Comparison of ENCODE assay signal across 8 cellular contexts in genomic region chr18:79275992-79276391, GRCh38.
DNase-seq lines count a peak whose midpoint lies in the region; ATAC-seq and TF ChIP-seq lines count a peak whose summit lies in the region.

No MANE protein-coding gene starts in this region.

- no peak overlapping the region for H3K4me3 ChIP-seq in breast epithelium
- H3K4me3 ChIP-seq in NB4 (ENCODE audit: low read depth, low read length): no peak overlapping the region
- H3K4me3 ChIP-seq in osteoblast (ENCODE audit: insufficient read depth, low read length): no peak overlapping the region
- no peak overlapping the region for H3K4me3 ChIP-seq in GM23338

- H3K4me1 ChIP-seq in breast epithelium (no peaks in the 10 kb centered on the region), osteoblast (ENCODE audit: insufficient read depth, low read length) (no peaks in the 10 kb centered on the region), GM23338 (ENCODE audit: insufficient read depth) (no peaks in the 10 kb centered on the region)

- H3K27me3 ChIP-seq in breast epithelium: no peaks in the 10 kb centered on the region
- no peaks in the 10 kb centered on the region for H3K27me3 ChIP-seq in osteoblast (ENCODE audit: insufficient read depth, low read length)
- no peaks in the 10 kb centered on the region for H3K27me3 ChIP-seq in GM23338 (ENCODE audit: insufficient read depth)

- intact Hi-C loops in MCF 10A (cut with micrococcal nuclease): no loop called here
- intact Hi-C loops in breast epithelium (cut with DNase I; ENCODE audit: low total_unique reads): loop anchor here (10.0 kb wide), 1 partner anchor 1061 kb away; no protein-coding TSS in a partner anchor

- TF ChIP-seq POLR2A in breast epithelium (IDR thresholded peaks at IDR 0.05): no peak
- no peak for TF ChIP-seq POLR2A in NB4 (IDR thresholded peaks at IDR 0.05; ENCODE audit: extremely low read depth, insufficient read length)

- H3K36me3 Mint-ChIP-seq in MCF 10A (ENCODE audit: insufficient read depth, unreplicated experiment): peaks cover 11% of the 10 kb centered on the region
- H3K36me3 Mint-ChIP-seq in stimulated activated naive B cell treated with anti-CD40 and anti-IgM and Interleukin-4, amounts not matched to agents 10 μg/mL and 1 μg/mL and 100 μg/mL, for 72 hours: peaks cover 32 to 47% of the 10 kb centered on the region in 2 donors
- peaks cover 3% of the 10 kb centered on the region; the same call in 2 of the 3 replicates for H3K36me3 Mint-ChIP-seq in GM23338 (ENCODE audit: low read depth)

- no peak for TF ChIP-seq CTCF in MCF 10A (IDR thresholded peaks at IDR 0.05; ENCODE audit: unreplicated experiment)
- no peak for TF ChIP-seq CTCF in breast epithelium (IDR thresholded peaks at IDR 0.05)
- no peak for TF ChIP-seq CTCF in NB4 (IDR thresholded peaks at IDR 0.05; ENCODE audit: low read depth, low read length)
- TF ChIP-seq CTCF in osteoblast (IDR thresholded peaks at IDR 0.05; ENCODE audit: extremely low read depth, low read depth, low read length): no peak
- TF ChIP-seq CTCF in GM23338 (conservative IDR thresholded peaks at IDR 0.05; ENCODE audit: low read depth in 2 of 2): no peak

- H2AFZ ChIP-seq in osteoblast (ENCODE audit: low read length) (no peak overlapping the region), GM23338 (no peak overlapping the region)

- no peaks in the 10 kb centered on the region for H3F3A ChIP-seq in GM23338 (replicated peaks; ENCODE audit: low read depth)

- DNase-seq in MCF 10A (ENCODE audit: unreplicated experiment) (peak; percentile 61), breast epithelium (ENCODE audit: low spot score in 2 of 2) (no peak), NB4 (ENCODE audit: low read depth) (peak; percentile 11), osteoblast (ENCODE audit: insufficient read length, low spot score, missing footprints) (no peak), GM23338 (ENCODE audit: low spot score) (no peak), NCI-H146 treated with DMSO at 0.1 percent for 48 hours (lab: John Stamatoyannopoulos, UW; ENCODE audit: unreplicated experiment) (no peak)
- no peak for DNase-seq in stimulated activated naive B cell treated with anti-CD40 and anti-IgM and Interleukin-4, amounts not matched to agents 10 μg/mL and 1 μg/mL and 100 μg/mL, for 72 hours

- H3K9me3 ChIP-seq in breast epithelium (no peaks in the 10 kb centered on the region), osteoblast (ENCODE audit: low read depth, low read length) (no peaks in the 10 kb centered on the region)

- no peaks in the 10 kb centered on the region for H3K36me3 ChIP-seq in breast epithelium
- H3K36me3 ChIP-seq in osteoblast (ENCODE audit: insufficient read depth, low read length): no peaks in the 10 kb centered on the region
- no peaks in the 10 kb centered on the region for H3K36me3 ChIP-seq in GM23338 (ENCODE audit: insufficient read depth)

- no TSS peak for BruUV-seq in MCF 10A (replicated peaks; lab: Mats Ljungman, UMichigan)

- H4K20me1 ChIP-seq in osteoblast (ENCODE audit: insufficient read depth, low read length) (no peaks in the 10 kb centered on the region), GM23338 (replicated peaks; ENCODE audit: insufficient read depth) (no peaks in the 10 kb centered on the region)

- no peak overlapping the region for H3K27ac ChIP-seq in breast epithelium
- no peak overlapping the region for H3K27ac ChIP-seq in osteoblast (ENCODE audit: low read depth, low read length)
- H3K27ac ChIP-seq in GM23338 (ENCODE audit: low read depth): no peak overlapping the region

- POLR2A ChIA-PET in MCF 10A (lab: Yijun Ruan, JAX): no interaction called here

- no peak overlapping the region for H3K27ac Mint-ChIP-seq in MCF 10A (ENCODE audit: low read depth, unreplicated experiment)
- H3K27ac Mint-ChIP-seq in stimulated activated naive B cell treated with anti-CD40 and anti-IgM and Interleukin-4, amounts not matched to agents 10 μg/mL and 1 μg/mL and 100 μg/mL, for 72 hours: no peak overlapping the region
- H3K27ac Mint-ChIP-seq in GM23338: no peak overlapping the region; the same call in 1 of the 2 replicates

- H3K9me3 Mint-ChIP-seq in MCF 10A (ENCODE audit: unreplicated experiment) (no peaks in the 10 kb centered on the region), GM23338 (no peaks in the 10 kb centered on the region; the same call in 2 of the 3 replicates)
- H3K9me3 Mint-ChIP-seq in stimulated activated naive B cell treated with anti-CD40 and anti-IgM and Interleukin-4, amounts not matched to agents 10 μg/mL and 1 μg/mL and 100 μg/mL, for 72 hours: no peaks in the 10 kb centered on the region

- ATAC-seq in HG02623 (IDR thresholded peaks at IDR 0.05; ENCODE audit: unreplicated experiment): peak; percentile 73
- ATAC-seq in stimulated activated naive B cell treated with anti-CD40 and anti-IgM and Interleukin-4, amounts not matched to agents 10 μg/mL and 1 μg/mL and 100 μg/mL, for 72 hours (replicated peaks): peak; percentile 77 to 84
- no peak for ATAC-seq in GM23338

- H3K9me2 ChIP-seq in GM23338 (ENCODE audit: insufficient read depth): no peaks in the 10 kb centered on the region

- CTCF ChIA-PET in MCF 10A (lab: Yijun Ruan, JAX): no interaction called here

- no peaks in the 10 kb centered on the region for H3K4me1 Mint-ChIP-seq in MCF 10A (ENCODE audit: insufficient read depth, unreplicated experiment)
- H3K4me1 Mint-ChIP-seq in stimulated activated naive B cell treated with anti-CD40 and anti-IgM and Interleukin-4, amounts not matched to agents 10 μg/mL and 1 μg/mL and 100 μg/mL, for 72 hours: peaks cover 6 to 18% of the 10 kb centered on the region in 2 donors
- H3K4me1 Mint-ChIP-seq in GM23338: peaks cover 17% of the 10 kb centered on the region

- H3K27me3 Mint-ChIP-seq in MCF 10A (ENCODE audit: insufficient read depth, unreplicated experiment) (no peaks in the 10 kb centered on the region), GM23338 (ENCODE audit: insufficient read depth, low read depth, poor library complexity) (no peaks in the 10 kb centered on the region)
- no peaks in the 10 kb centered on the region for H3K27me3 Mint-ChIP-seq in stimulated activated naive B cell treated with anti-CD40 and anti-IgM and Interleukin-4, amounts not matched to agents 10 μg/mL and 1 μg/mL and 100 μg/mL, for 72 hours

- H3K79me2 ChIP-seq in osteoblast (ENCODE audit: insufficient read depth, low read length): no peaks in the 10 kb centered on the region
- H3K79me2 ChIP-seq in GM23338 (replicated peaks; ENCODE audit: insufficient read depth): no peaks in the 10 kb centered on the region

- H3K4me3 Mint-ChIP-seq in MCF 10A (ENCODE audit: unreplicated experiment) (no peak overlapping the region), GM23338 (no peak overlapping the region)
- no peak overlapping the region for H3K4me3 Mint-ChIP-seq in stimulated activated naive B cell treated with anti-CD40 and anti-IgM and Interleukin-4, amounts not matched to agents 10 μg/mL and 1 μg/mL and 100 μg/mL, for 72 hours

- H3K4me2 ChIP-seq in osteoblast (ENCODE audit: insufficient read depth, low read length) (no peak overlapping the region), GM23338 (no peak overlapping the region)

Comparison
In these comparisons a context has a peak if more than half of its experiments do, and no peak if none do; other contexts are left out.
1. DNase-seq: peak in MCF 10A (single experiment) and NB4 (single experiment); none in breast epithelium (0 of 2), stimulated activated naive B cell treated with anti-CD40 and anti-IgM and Interleukin-4, amounts not matched to agents 10 μg/mL and 1 μg/mL and 100 μg/mL, for 72 hours (single experiment), osteoblast (single experiment), GM23338 (single experiment) and NCI-H146 treated with DMSO at 0.1 percent for 48 hours (single experiment).